In the genomic region with DNA sequence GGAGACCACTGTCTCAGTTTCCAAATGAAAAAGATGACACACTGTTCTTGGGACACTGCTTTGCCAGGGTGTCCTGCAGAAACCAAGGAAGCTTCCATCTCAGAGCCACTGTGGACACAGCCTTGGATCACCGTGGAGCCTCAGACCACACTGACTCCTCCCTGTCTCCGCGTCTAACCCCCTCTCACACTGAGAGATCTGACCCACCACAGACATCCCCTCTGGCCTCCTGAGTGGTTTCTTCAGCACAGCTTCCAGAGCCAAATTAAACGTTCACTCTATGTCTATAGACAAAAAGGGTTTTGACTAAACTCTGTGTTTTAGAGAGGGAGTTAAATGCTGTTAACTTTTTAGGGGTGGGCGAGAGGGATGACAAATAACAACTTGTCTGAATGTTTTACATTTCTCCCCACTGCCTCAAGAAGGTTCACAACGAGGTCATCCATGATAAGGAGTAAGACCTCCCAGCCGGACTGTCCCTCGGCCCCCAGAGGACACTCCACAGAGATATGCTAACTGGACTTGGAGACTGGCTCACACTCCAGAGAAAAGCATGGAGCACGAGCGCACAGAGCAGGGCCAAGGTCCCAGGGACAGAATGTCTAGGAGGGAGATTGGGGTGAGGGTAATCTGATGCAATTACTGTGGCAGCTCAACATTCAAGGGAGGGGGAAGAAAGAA, we compare ENCODE assay signal across 17 cellular contexts.
DNase-seq lines count a peak whose midpoint lies in the region; ATAC-seq and TF ChIP-seq lines count a peak whose summit lies in the region.
"Had no signal": no experiment of that assay in that cellular context is flagged by ENCODE, and none has a peak within 500 bp of the region (broad histone marks: within the 10 kb centered on the region; RNA-seq: fewer than 3 reads in every experiment).

No MANE protein-coding gene starts in this region.

- no peak for DNase-seq in MCF 10A (ENCODE audit: unreplicated experiment)
- DNase-seq in mammary epithelial cell: no peak
- DNase-seq in glutamatergic neuron: no peak
- DNase-seq in non-pigmented ciliary epithelial cell (ENCODE audit: low read depth): peak; percentile 41
- no peak for DNase-seq in aorta
- no peak for DNase-seq in A172 (ENCODE audit: low spot score)
- DNase-seq in DMS 273 (lab: John Stamatoyannopoulos, UW; ENCODE audit: unreplicated experiment): no peak
- DNase-seq: activated T-cell treated with anti-CD3 and anti-CD28 coated beads, Interleukin-2, amount 50 U/mL, for 24 hours; DMS79 treated with DMSO at 0.1 percent for 48 hours; hippocampal formation; naive B cell; NCI-H2081 treated with DMSO at 0.1 percent for 48 hours; stimulated activated CD4-positive, alpha-beta T cell treated with anti-CD3 and anti-CD28 coated beads, Interleukin-2, amount 100 ng/mL, for 48 hours; substantia nigra had no signal

- H2AFZ ChIP-seq in mammary epithelial cell (ENCODE audit: low read depth, low read length): no peak overlapping the region

- dilution Hi-C loops in mammary epithelial cell (cut with HindIII; ENCODE audit: low sequenced_read_pairs): no loop called here

- intact Hi-C loops in MCF 10A (cut with micrococcal nuclease) (no loop called here), mammary epithelial cell (cut with micrococcal nuclease) (no loop called here), aorta (cut with DNase I) (no loop called here)

- POLR2A ChIA-PET in MCF 10A (lab: Yijun Ruan, JAX): interaction anchor here (0.6 to 1.2 kb wide), 3 partner anchors 23 to 144 kb away, joined by 3 to 4 read pairs (median 3); no protein-coding TSS in a partner anchor

- H4K20me1 ChIP-seq in mammary epithelial cell (ENCODE audit: insufficient read depth, low read length): peaks cover 2% of the 10 kb centered on the region

- CTCF ChIA-PET in MCF 10A (lab: Yijun Ruan, JAX) (interaction anchor here (0.6 to 1.4 kb wide), 7 partner anchors 14 to 386 kb away, joined by 3 to 7 read pairs (median 3); no protein-coding TSS in a partner anchor), mammary epithelial cell (lab: Charles Lee; ENCODE audit: low non-redundant PET) (no interaction called here)

- H3K4me1 ChIP-seq in mammary epithelial cell (ENCODE audit: insufficient read depth, low read length) (peaks cover 6% of the 10 kb centered on the region), aorta (ENCODE audit: control insufficient read depth in 1 of 2, insufficient read depth in 2 of 2, low read length in 2 of 2) (peaks cover 3 to 8% of the 10 kb centered on the region in 2 donors)

- H3K27ac ChIP-seq in mammary epithelial cell (ENCODE audit: insufficient read depth, low read depth, low read length) (no peak overlapping the region), aorta (ENCODE audit: low read depth in 1 of 2, low read length in 2 of 2) (peak overlapping the region in 1 of 2 donors; percentile 7)
- H3K27ac ChIP-seq: 22Rv1, VCaP had no signal

- H3K4me1 Mint-ChIP-seq in MCF 10A (ENCODE audit: insufficient read depth, unreplicated experiment): peaks cover 25% of the 10 kb centered on the region
- peaks cover 70% of the 10 kb centered on the region for H3K4me1 Mint-ChIP-seq in glutamatergic neuron (ENCODE audit: low read depth, unreplicated experiment)
- H3K4me1 Mint-ChIP-seq: naive B cell had no signal

- H3K4me3 Mint-ChIP-seq in MCF 10A (ENCODE audit: unreplicated experiment) (no peak overlapping the region), glutamatergic neuron (ENCODE audit: unreplicated experiment) (peak overlapping the region; percentile 48)
- H3K4me3 Mint-ChIP-seq: activated T-cell treated with anti-CD3 and anti-CD28 coated beads, Interleukin-2, amount 50 U/mL, for 24 hours; naive B cell had no signal

- no peaks in the 10 kb centered on the region for H3K79me2 ChIP-seq in mammary epithelial cell (ENCODE audit: insufficient read depth, low read length)

- no peaks in the 10 kb centered on the region for H3K36me3 ChIP-seq in mammary epithelial cell (ENCODE audit: insufficient read depth, low read length)
- H3K36me3 ChIP-seq in aorta (ENCODE audit: control insufficient read depth in 1 of 2, insufficient read depth in 2 of 2, low read length in 1 of 2): no peaks in the 10 kb centered on the region

- no peak for TF ChIP-seq CTCF in MCF 10A (IDR thresholded peaks at IDR 0.05; ENCODE audit: unreplicated experiment)
- TF ChIP-seq CTCF in mammary epithelial cell (conservative IDR thresholded peaks at IDR 0.05 in 1 of 2, IDR thresholded peaks at IDR 0.05 in 1 of 2; ENCODE audit: extremely low read depth in 1 of 2, insufficient read depth in 1 of 2, low read depth in 1 of 2, low read length in 2 of 2): no peak
- no peak for TF ChIP-seq CTCF in glutamatergic neuron (IDR thresholded peaks at IDR 0.05; ENCODE audit: partially characterized antibody, unreplicated experiment)

- no TSS peak for BruUV-seq in MCF 10A (replicated peaks; lab: Mats Ljungman, UMichigan)
- no TSS peak for BruUV-seq in mammary epithelial cell (replicated peaks; lab: Mats Ljungman, UMichigan)

- no peak overlapping the region for H3K4me2 ChIP-seq in mammary epithelial cell (ENCODE audit: insufficient read depth, low read depth, low read length)

- WGBS in mammary epithelial cell (ENCODE audit: low coverage, missing lambda C conversion rate): 54% methylated on average over 7 of the region's 10 CpGs
- WGBS in aorta, 2 donors: 44 to 45% methylated on average over 10 of the region's 10 CpGs

- no peak overlapping the region for H3K9ac ChIP-seq in mammary epithelial cell (ENCODE audit: insufficient read depth, low read length)

- H3K27ac Mint-ChIP-seq in MCF 10A (ENCODE audit: low read depth, unreplicated experiment) (peak overlapping the region; percentile 74), glutamatergic neuron (ENCODE audit: unreplicated experiment) (peak overlapping the region; percentile 75)
- H3K27ac Mint-ChIP-seq: activated T-cell treated with anti-CD3 and anti-CD28 coated beads, Interleukin-2, amount 50 U/mL, for 24 hours had no signal

- no peaks in the 10 kb centered on the region for H3K36me3 Mint-ChIP-seq in MCF 10A (ENCODE audit: insufficient read depth, unreplicated experiment)
- peaks cover 9% of the 10 kb centered on the region for H3K36me3 Mint-ChIP-seq in glutamatergic neuron (ENCODE audit: unreplicated experiment)
- H3K36me3 Mint-ChIP-seq: naive B cell had no signal

- no peaks in the 10 kb centered on the region for H3K9me3 ChIP-seq in mammary epithelial cell (replicated peaks; ENCODE audit: insufficient read depth, low read length)
- H3K9me3 ChIP-seq in aorta (ENCODE audit: control insufficient read depth, low read length): no peaks in the 10 kb centered on the region

- no peaks in the 10 kb centered on the region for H3K27me3 Mint-ChIP-seq in MCF 10A (ENCODE audit: insufficient read depth, unreplicated experiment)
- H3K27me3 Mint-ChIP-seq in glutamatergic neuron (ENCODE audit: unreplicated experiment): peaks cover 14% of the 10 kb centered on the region

- no peaks in the 10 kb centered on the region for H3K9me3 Mint-ChIP-seq in MCF 10A (ENCODE audit: unreplicated experiment)
- H3K9me3 Mint-ChIP-seq in glutamatergic neuron (ENCODE audit: unreplicated experiment): peaks cover 41% of the 10 kb centered on the region
- H3K9me3 Mint-ChIP-seq: activated T-cell treated with anti-CD3 and anti-CD28 coated beads, Interleukin-2, amount 50 U/mL, for 24 hours; naive B cell had no signal

- in situ Hi-C loops in mammary epithelial cell (cut with MboI; ENCODE audit: low sequenced_read_pairs in 2 of 2): no loop called here

- H3K27me3 ChIP-seq in mammary epithelial cell (ENCODE audit: insufficient read depth, low read length) (no peaks in the 10 kb centered on the region), aorta (ENCODE audit: control insufficient read depth in 1 of 2, insufficient read depth in 2 of 2, low read length in 1 of 2) (no peaks in the 10 kb centered on the region)

- ATAC-seq in aorta (ENCODE audit: low FRiP score): peak; percentile 36
- no peak for ATAC-seq in GM21526 (IDR thresholded peaks at IDR 0.05; ENCODE audit: low FRiP score, unreplicated experiment)

- H3K4me3 ChIP-seq in mammary epithelial cell (replicated peaks in 1 of 3; ENCODE audit: insufficient read depth in 1 of 3, low read depth in 2 of 3, low read length in 3 of 3) (no peak overlapping the region), aorta (ENCODE audit: low read length in 2 of 2) (no peak overlapping the region)
